24 cellular contexts compared by ENCODE assay signal in the genomic region with DNA sequence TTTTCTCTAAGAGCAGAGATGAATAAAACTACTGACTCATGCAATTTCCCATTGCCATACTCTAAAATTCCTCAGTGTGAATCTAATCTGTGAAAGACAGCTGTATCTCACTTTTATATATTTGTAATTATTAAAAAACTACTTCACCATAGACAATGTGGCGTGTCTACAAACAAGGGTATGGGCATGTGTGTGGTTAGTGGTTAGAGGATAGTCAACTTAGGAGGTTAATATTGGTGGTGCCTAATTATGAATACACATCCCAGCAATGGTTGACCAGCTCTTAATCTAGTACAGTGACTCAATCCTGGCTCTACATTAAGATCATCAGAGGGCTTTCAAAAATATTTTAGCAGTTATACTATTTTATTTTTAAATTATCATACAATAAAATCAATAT.
DNase-seq lines count a peak whose midpoint lies in the region; ATAC-seq and TF ChIP-seq lines count a peak whose summit lies in the region.
"Had no signal": no experiment of that assay in that cellular context is flagged by ENCODE, and none has a peak within 500 bp of the region (broad histone marks: within the 10 kb centered on the region; RNA-seq: fewer than 3 reads in every experiment).

No MANE protein-coding gene starts in this region.

- peaks cover 18% of the 10 kb centered on the region for H3K27me3 Mint-ChIP-seq in osteocyte (ENCODE audit: unreplicated experiment)
- H3K27me3 Mint-ChIP-seq: CD8-positive, alpha-beta memory T cell had no signal

- intact Hi-C loops in left ventricle myocardium superior (cut with micrococcal nuclease) = no loop called here

- no peak for TF ChIP-seq CTCF in osteocyte (IDR thresholded peaks at IDR 0.05)

- peak; percentile 9 for DNase-seq in kidney tubule cell (ENCODE audit: low spot score)
- DNase-seq in stimulated activated naive CD4-positive, alpha-beta T cell (lab: John Stamatoyannopoulos, UW) = no peak
- no peak for DNase-seq in left ventricle myocardium superior
- DNase-seq in osteocyte (ENCODE audit: extremely low spot score, unreplicated experiment) = no peak
- DNase-seq: 8988T; ACHN; BE2C; Calu3; CD8-positive, alpha-beta memory T cell; DMS79 treated with DMSO at 0.1 percent for 48 hours; IMR-90; KG1; MM.1S; NCI-H1694; NCI-H2029 treated with DMSO at 0.1 percent for 48 hours; NCI-H2227 treated with DMSO at 0.1 percent for 48 hours; NCI-H510A; SHP77 treated with DMSO at 0.1 percent for 48 hours had no signal

- H3K27ac Mint-ChIP-seq in osteocyte (ENCODE audit: unreplicated experiment) = no peak overlapping the region
- H3K27ac Mint-ChIP-seq: CD14-positive monocyte; CD8-positive, alpha-beta memory T cell had no signal

- H3K9me3 Mint-ChIP-seq in osteocyte (ENCODE audit: unreplicated experiment) = peaks cover 9% of the 10 kb centered on the region
- H3K9me3 Mint-ChIP-seq: CD8-positive, alpha-beta memory T cell had no signal

- no peaks in the 10 kb centered on the region for H3K4me1 Mint-ChIP-seq in osteocyte (ENCODE audit: unreplicated experiment)
- H3K4me1 Mint-ChIP-seq: CD14-positive monocyte; CD8-positive, alpha-beta memory T cell had no signal

- ATAC-seq in GM18870 (IDR thresholded peaks at IDR 0.05; ENCODE audit: unreplicated experiment) = peak; percentile 73
- ATAC-seq in HG02610 (IDR thresholded peaks at IDR 0.05; ENCODE audit: unreplicated experiment) = peak; percentile 64
- ATAC-seq in HG03442 (IDR thresholded peaks at IDR 0.05; ENCODE audit: unreplicated experiment) = peak; percentile 45
- no peak for ATAC-seq in HG03139 (IDR thresholded peaks at IDR 0.05; ENCODE audit: unreplicated experiment)
- no peak for ATAC-seq in left ventricle myocardium superior
- ATAC-seq: Panc1 had no signal

- H3K36me3 Mint-ChIP-seq in osteocyte (ENCODE audit: unreplicated experiment) = no peaks in the 10 kb centered on the region
- H3K36me3 Mint-ChIP-seq: CD14-positive monocyte; CD8-positive, alpha-beta memory T cell had no signal

- no peak overlapping the region for H3K4me3 Mint-ChIP-seq in osteocyte (ENCODE audit: unreplicated experiment)
- H3K4me3 Mint-ChIP-seq: CD14-positive monocyte; CD8-positive, alpha-beta memory T cell had no signal

Comparison
In these comparisons a context has a peak if more than half of its experiments do, and no peak if none do; other contexts are left out.
1. ATAC-seq: peak in GM18870 (single experiment), HG02610 (single experiment) and HG03442 (single experiment); none in HG03139 (single experiment) and left ventricle myocardium superior (single experiment).